9 cellular contexts compared by ENCODE assay signal in genomic region chr4:135418353-135418752, GRCh38.
DNase-seq lines count a peak whose midpoint lies in the region; ATAC-seq and TF ChIP-seq lines count a peak whose summit lies in the region.
"Had no signal": no experiment of that assay in that cellular context is flagged by ENCODE, and none has a peak within 500 bp of the region (broad histone marks: within the 10 kb centered on the region; RNA-seq: fewer than 3 reads in every experiment).

No MANE protein-coding gene starts in this region.

- no peak overlapping the region for H3K4me3 ChIP-seq in DND-41 (ENCODE audit: low read depth in 1 of 2, low read length in 2 of 2)
- H3K4me3 ChIP-seq in CD8-positive, alpha-beta memory T cell (ENCODE audit: low read length): no peak overlapping the region
- H3K4me3 ChIP-seq: SJCRH30 had no signal

- H3K4me3 Mint-ChIP-seq in CD8-positive, alpha-beta memory T cell: no peak overlapping the region

- H3K79me2 ChIP-seq in DND-41 (ENCODE audit: insufficient read depth, low read length): no peaks in the 10 kb centered on the region

- no peaks in the 10 kb centered on the region for H3K36me3 Mint-ChIP-seq in CD8-positive, alpha-beta memory T cell

- no peak overlapping the region for H3K9ac ChIP-seq in DND-41 (ENCODE audit: low read depth, low read length)

- POLR2A ChIA-PET in CD8-positive, alpha-beta memory T cell (lab: Charles Lee): no interaction called here

- no peaks in the 10 kb centered on the region for H3K4me1 ChIP-seq in DND-41 (ENCODE audit: insufficient read depth, low read length)
- H3K4me1 ChIP-seq in CD8-positive, alpha-beta memory T cell (ENCODE audit: insufficient read depth, low read length): no peaks in the 10 kb centered on the region
- H3K4me1 ChIP-seq: SJCRH30 had no signal

- no peak overlapping the region for H3K27ac ChIP-seq in DND-41 (ENCODE audit: low read length)
- H3K27ac ChIP-seq in CD8-positive, alpha-beta memory T cell (ENCODE audit: low read depth, low read length): no peak overlapping the region
- H3K27ac ChIP-seq: SJCRH30 had no signal

- H3K27me3 ChIP-seq in DND-41 (ENCODE audit: insufficient read depth, low read length, poor library complexity): no peaks in the 10 kb centered on the region
- no peaks in the 10 kb centered on the region for H3K27me3 ChIP-seq in CD8-positive, alpha-beta memory T cell (ENCODE audit: insufficient read depth, low read length, poor library complexity, severe bottlenecking)
- H3K27me3 ChIP-seq: SJCRH30 had no signal

- no peaks in the 10 kb centered on the region for H3K9me3 ChIP-seq in DND-41 (ENCODE audit: insufficient read depth, low read length, severe bottlenecking)
- H3K9me3 ChIP-seq in CD8-positive, alpha-beta memory T cell (ENCODE audit: low read length): no peaks in the 10 kb centered on the region
- H3K9me3 ChIP-seq: SJCRH30 had no signal

- TF ChIP-seq CTCF in DND-41 (IDR thresholded peaks at IDR 0.05; ENCODE audit: borderline replicate concordance, extremely low read depth, low read length, poor library complexity, severe bottlenecking): peak; percentile 41

- H3K36me3 ChIP-seq in DND-41 (ENCODE audit: insufficient read depth, low read length): no peaks in the 10 kb centered on the region
- no peaks in the 10 kb centered on the region for H3K36me3 ChIP-seq in CD8-positive, alpha-beta memory T cell (ENCODE audit: insufficient read depth, low read length)
- H3K36me3 ChIP-seq: SJCRH30 had no signal

- H3K4me1 Mint-ChIP-seq in CD8-positive, alpha-beta memory T cell: no peaks in the 10 kb centered on the region

- intact Hi-C loops in cardiac septum (cut with DNase I): no loop called here

- no peak overlapping the region for H3K27ac Mint-ChIP-seq in CD8-positive, alpha-beta memory T cell

- H4K20me1 ChIP-seq in DND-41 (ENCODE audit: insufficient read depth, low read length): no peaks in the 10 kb centered on the region

- no peak overlapping the region for H2AFZ ChIP-seq in DND-41 (ENCODE audit: low read depth, low read length)

- H3K4me2 ChIP-seq in DND-41 (ENCODE audit: insufficient read depth, low read length): no peak overlapping the region

- H3K27me3 Mint-ChIP-seq in CD8-positive, alpha-beta memory T cell: no peaks in the 10 kb centered on the region

- H3K9me3 Mint-ChIP-seq in CD8-positive, alpha-beta memory T cell: peaks cover 0 to 9% (median 5%) of the 10 kb centered on the region in 5 donors

- no peak for ATAC-seq in DND-41 (ENCODE audit: insufficient read depth, low read depth)

- no peak for DNase-seq in DND-41
- peak; percentile 7 for DNase-seq in HCEC 1CT
- peak; percentile 0 for DNase-seq in NCI-H82 treated with DMSO at 0.1 percent for 48 hours (lab: John Stamatoyannopoulos, UW; ENCODE audit: unreplicated experiment)
- peak; percentile 25 for DNase-seq in iPS DF 19.7 (ENCODE audit: low read depth, low spot score)
- DNase-seq in NCI-H226: no peak
- DNase-seq in cardiac septum (ENCODE audit: low spot score): no peak
- DNase-seq in CD8-positive, alpha-beta memory T cell: no peak
- DNase-seq in activated CD4-positive, alpha-beta T cell treated with anti-CD3 and anti-CD28 coated beads for 48 hours: no peak

- CTCF ChIA-PET in CD8-positive, alpha-beta memory T cell (lab: Charles Lee): no interaction called here

Comparison
In these comparisons a context has a peak if more than half of its experiments do, and no peak if none do; other contexts are left out.
1. DNase-seq: peak in HCEC 1CT (single experiment), NCI-H82 treated with DMSO at 0.1 percent for 48 hours (single experiment) and iPS DF 19.7 (single experiment); none in DND-41 (single experiment), NCI-H226 (single experiment), cardiac septum (single experiment), CD8-positive, alpha-beta memory T cell (0 of 5) and activated CD4-positive, alpha-beta T cell treated with anti-CD3 and anti-CD28 coated beads for 48 hours (single experiment).